In the genomic region with DNA sequence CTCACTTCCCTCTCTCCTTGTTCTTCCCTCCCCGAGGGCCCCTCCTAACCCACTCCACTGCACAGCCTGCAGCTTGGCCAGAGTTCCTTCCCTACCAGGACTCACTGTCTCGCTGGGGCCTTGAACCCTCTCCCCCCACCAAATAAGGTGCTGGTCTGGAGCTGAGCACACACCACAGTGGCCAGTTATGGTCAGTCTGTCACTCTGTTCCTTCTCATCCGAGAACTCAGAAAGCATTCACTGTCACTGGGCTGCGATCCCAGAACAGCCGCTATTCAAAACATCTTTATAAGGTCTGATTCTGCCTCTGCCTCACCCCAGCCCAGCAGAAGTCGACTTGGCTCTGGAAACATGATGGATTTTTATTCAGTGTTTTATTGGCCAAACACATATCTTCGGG, we compare ENCODE assay signal across 11 cellular contexts. TPM values are rescaled to one million over a fixed set of nuclear protein-coding genes. Genes with fewer than 3 reads are reported as not detected.
A peak's percentile ranks its signal among the peaks of the same experiment; 100 is the strongest.
DNase-seq lines count a peak whose midpoint lies in the region; ATAC-seq and TF ChIP-seq lines count a peak whose summit lies in the region.
"Had no signal": no experiment of that assay in that cellular context is flagged by ENCODE, and none has a peak within 500 bp of the region (broad histone marks: within the 10 kb centered on the region; RNA-seq: fewer than 3 reads in every experiment).

No MANE protein-coding gene starts in this region.

- TF ChIP-seq POLR2A in gastrocnemius medialis (IDR thresholded peaks at IDR 0.05), result no peak

- H3K9me3 ChIP-seq in gastrocnemius medialis, result no peaks in the 10 kb centered on the region

- peaks cover 4 to 7% (median 7%) of the 10 kb centered on the region in 3 donors for H3K27me3 ChIP-seq in gastrocnemius medialis

- DNase-seq in G401 (ENCODE audit: low spot score), result peak; percentile 26
- DNase-seq in astrocyte of the spinal cord (ENCODE audit: low read depth, low spot score), result peak; percentile 53
- DNase-seq in inferior parietal cortex (ENCODE audit: extremely low spot score), result peak; percentile 59
- DNase-seq in gastrocnemius medialis, result no peak
- DNase-seq in SW 1271 (lab: John Stamatoyannopoulos, UW), result no peak
- DNase-seq: NCI-H1694 had no signal

- in situ Hi-C loops in G401 (cut with HindIII; ENCODE audit: low sequenced_read_pairs) (no loop called here), astrocyte of the spinal cord (cut with HindIII; ENCODE audit: low sequenced_read_pairs) (no loop called here), gastrocnemius medialis (cut with MboI; ENCODE audit: low sequenced_read_pairs in 4 of 4) (no loop called here)

- H3K36me3 ChIP-seq in gastrocnemius medialis, result no peaks in the 10 kb centered on the region

- intact Hi-C loops in gastrocnemius medialis (cut with DNase I; ENCODE audit: low total_unique reads), result no loop called here

- peaks cover 19 to 34% of the 10 kb centered on the region in 2 donors for H3K4me1 ChIP-seq in gastrocnemius medialis

- TF ChIP-seq CTCF in astrocyte of the spinal cord (IDR thresholded peaks at IDR 0.05; ENCODE audit: low read depth, low read length) (no peak), gastrocnemius medialis (IDR thresholded peaks at IDR 0.05 in 4 of 5, conservative IDR thresholded peaks at IDR 0.05 in 1 of 5) (no peak)

- peak; percentile 40 to 48 for ATAC-seq in gastrocnemius medialis
- no peak for ATAC-seq in HG02623 (IDR thresholded peaks at IDR 0.05; ENCODE audit: unreplicated experiment)
- ATAC-seq in GM21360 (IDR thresholded peaks at IDR 0.05; ENCODE audit: unreplicated experiment), result no peak
- ATAC-seq in HG03175 (IDR thresholded peaks at IDR 0.05; ENCODE audit: unreplicated experiment), result no peak
- ATAC-seq: activated naive CD4-positive, alpha-beta T cell treated with anti-CD3 and anti-CD28 coated beads, Interleukin-2, amount 50 U/mL, for 72 hours had no signal

- H3K4me3 ChIP-seq in astrocyte of the spinal cord (ENCODE audit: low read depth, low read length) (no peak overlapping the region), gastrocnemius medialis (no peak overlapping the region)
- H3K4me3 ChIP-seq: SK-N-MC had no signal

- H3K27ac ChIP-seq in gastrocnemius medialis, result peak overlapping the region; percentile 32 to 80 (median 73)
- H3K27ac ChIP-seq: SK-N-MC had no signal

RNA-seq across cellular contexts. Expression of a gene that starts 19.8 kb away (rescaled TPM):
- 31.6 and 49.1 TPM in 2 replicates for total RNA-seq in G401 (2014; rRNA removed; shearing (Covaris generic))
- total RNA-seq in gastrocnemius medialis, result 10 to 100 TPM; 16.5 to 19.8 (median 18.5) TPM

Comparison
In these comparisons a context has a peak if more than half of its experiments do, and no peak if none do; other contexts are left out.
1. DNase-seq: peak in G401 (single experiment), astrocyte of the spinal cord (single experiment) and inferior parietal cortex (single experiment); none in gastrocnemius medialis (0 of 2) and SW 1271 (0 of 2).
2. ATAC-seq: peak in gastrocnemius medialis (2 of 2); none in HG02623 (single experiment), GM21360 (single experiment) and HG03175 (single experiment).